17 cellular contexts compared by ENCODE assay signal in genomic region chr12:32116897-32117296, GRCh38. TPM values are rescaled to one million over a fixed set of nuclear protein-coding genes. Genes with fewer than 3 reads are reported as not detected.
A peak's percentile ranks its signal among the peaks of the same experiment; 100 is the strongest.
DNase-seq lines count a peak whose midpoint lies in the region; ATAC-seq and TF ChIP-seq lines count a peak whose summit lies in the region.
"Had no signal": no experiment of that assay in that cellular context is flagged by ENCODE, and none has a peak within 500 bp of the region (broad histone marks: within the 10 kb centered on the region; RNA-seq: fewer than 3 reads in every experiment).

No MANE protein-coding gene starts in this region.

- intact Hi-C loops in Right ventricle myocardium inferior (cut with DNase I) = no loop called here

- CTCF ChIA-PET in RWPE1 (lab: Yijun Ruan, JAX) = no interaction called here

- no peaks in the 10 kb centered on the region for H3K36me3 ChIP-seq in GM23338 (ENCODE audit: insufficient read depth)
- H3K36me3 ChIP-seq: cardiac muscle cell, left ventricle myocardium inferior had no signal

- H3K79me2 ChIP-seq in GM23338 (replicated peaks; ENCODE audit: insufficient read depth) = peaks cover 93% of the 10 kb centered on the region

- H3F3A ChIP-seq in GM23338 (replicated peaks; ENCODE audit: low read depth) = peaks cover 7% of the 10 kb centered on the region

- H3K4me1 ChIP-seq in GM23338 (ENCODE audit: insufficient read depth) = peaks cover 61% of the 10 kb centered on the region
- H3K4me1 ChIP-seq: testis had no signal

- H4K20me1 ChIP-seq in GM23338 (replicated peaks; ENCODE audit: insufficient read depth) = no peaks in the 10 kb centered on the region; the same call in none of the 2 replicates

- no peak overlapping the region for H3K4me2 ChIP-seq in GM23338

- H3K4me1 Mint-ChIP-seq in GM23338 (peaks cover 48% of the 10 kb centered on the region), osteocyte (ENCODE audit: unreplicated experiment) (peaks cover 39% of the 10 kb centered on the region)

- H3K27me3 Mint-ChIP-seq in GM23338 (ENCODE audit: insufficient read depth, low read depth, poor library complexity) (peaks cover 7% of the 10 kb centered on the region), osteocyte (ENCODE audit: unreplicated experiment) (no peaks in the 10 kb centered on the region)
- H3K27me3 Mint-ChIP-seq: activated B cell treated with CpG ODN at 0.5 μM for 24 hours had no signal

- H3K27ac ChIP-seq in GM23338 (ENCODE audit: low read depth) (peak overlapping the region; percentile 36; the same call in 1 of the 2 replicates), RWPE1 (no peak overlapping the region; the same call in 1 of the 2 replicates), epithelial cell of prostate (peak overlapping the region; percentile 67)
- H3K27ac ChIP-seq: cardiac muscle cell, testis had no signal

- H3K27me3 ChIP-seq in GM23338 (ENCODE audit: insufficient read depth) = no peaks in the 10 kb centered on the region
- H3K27me3 ChIP-seq: cardiac muscle cell, testis had no signal

- H3K4me3 Mint-ChIP-seq in GM23338 = no peak overlapping the region
- no peak overlapping the region for H3K4me3 Mint-ChIP-seq in osteocyte (ENCODE audit: unreplicated experiment)
- H3K4me3 Mint-ChIP-seq: activated B cell treated with CpG ODN at 0.5 μM for 24 hours, CD14-positive monocyte, nephron had no signal

- peaks cover 21% of the 10 kb centered on the region; the same call in 2 of the 3 replicates for H3K36me3 Mint-ChIP-seq in GM23338 (ENCODE audit: low read depth)
- H3K36me3 Mint-ChIP-seq in osteocyte (ENCODE audit: unreplicated experiment) = peaks cover 12% of the 10 kb centered on the region

- H3K9me2 ChIP-seq in GM23338 (ENCODE audit: insufficient read depth) = no peaks in the 10 kb centered on the region

- H3K9me3 Mint-ChIP-seq in GM23338 (no peaks in the 10 kb centered on the region), osteocyte (ENCODE audit: unreplicated experiment) (no peaks in the 10 kb centered on the region)
- H3K9me3 Mint-ChIP-seq: activated B cell treated with CpG ODN at 0.5 μM for 24 hours, CD14-positive monocyte, nephron had no signal

- no peak overlapping the region for H2AFZ ChIP-seq in GM23338

- ATAC-seq in GM23338 (no peak), GM21528 (IDR thresholded peaks at IDR 0.05; ENCODE audit: low FRiP score, unreplicated experiment) (no peak), Right ventricle myocardium inferior (no peak), HG03108 (IDR thresholded peaks at IDR 0.05; ENCODE audit: unreplicated experiment) (no peak)

- H3K27ac Mint-ChIP-seq in GM23338 (peak overlapping the region; percentile 53; the same call in 1 of the 2 replicates), osteocyte (ENCODE audit: unreplicated experiment) (peak overlapping the region; percentile 97)
- H3K27ac Mint-ChIP-seq: activated B cell treated with CpG ODN at 0.5 μM for 24 hours had no signal

- POLR2A ChIA-PET in RWPE1 (lab: Yijun Ruan, JAX; ENCODE audit: low non-redundant PET) = no interaction called here

- DNase-seq in GM23338 (ENCODE audit: low spot score) (no peak), RWPE1 (ENCODE audit: low spot score) (peak; percentile 41), epithelial cell of prostate (ENCODE audit: low read depth, low spot score) (peak; percentile 12), osteocyte (ENCODE audit: extremely low spot score, unreplicated experiment) (no peak), T-helper 1 cell (no peak), Right ventricle myocardium inferior (ENCODE audit: missing footprints) (no peak)
- DNase-seq: activated B cell treated with CpG ODN at 0.5 μM for 24 hours; activated naive CD4-positive, alpha-beta T cell; DND-41; left ventricle myocardium inferior; testis had no signal

- H3K4me3 ChIP-seq in GM23338 = no peak overlapping the region
- H3K4me3 ChIP-seq: cardiac muscle cell, GM12878, left ventricle myocardium inferior, testis had no signal

- no peak for TF ChIP-seq CTCF in GM23338 (conservative IDR thresholded peaks at IDR 0.05; ENCODE audit: low read depth in 2 of 2)
- no peak for TF ChIP-seq CTCF in RWPE1 (conservative IDR thresholded peaks at IDR 0.05; ENCODE audit: low read depth)
- no peak for TF ChIP-seq CTCF in osteocyte (IDR thresholded peaks at IDR 0.05)

TF ChIP-seq in GM23338, 12 proteins besides CTCF, POLR2A, EP300 and RAD21 (continues in another document):
- TF ChIP-seq POLR2AphosphoS5 (IDR thresholded peaks at IDR 0.05; ENCODE audit: low read depth) = no peak
- no peak for TF ChIP-seq ZNF331 (CRISPR knock-in tag; IDR thresholded peaks at IDR 0.05; ENCODE audit: low read depth)
- no peak for TF ChIP-seq EZH2phosphoT487 (IDR thresholded peaks at IDR 0.05; ENCODE audit: unreplicated experiment)
- no peak for TF ChIP-seq JUNB (IDR thresholded peaks at IDR 0.05; ENCODE audit: unreplicated experiment)
- TF ChIP-seq NANOG (IDR thresholded peaks at IDR 0.05; ENCODE audit: borderline replicate concordance) = no peak
- TF ChIP-seq ETS1 (IDR thresholded peaks at IDR 0.05) = no peak
- TF ChIP-seq EZH2 (IDR thresholded peaks at IDR 0.05; ENCODE audit: low read depth, unreplicated experiment) = no peak
- TF ChIP-seq ZNF114 (CRISPR knock-in tag; IDR thresholded peaks at IDR 0.05) = no peak
- TF ChIP-seq ZNF462 (CRISPR knock-in tag; IDR thresholded peaks at IDR 0.05) = no peak

RNA-seq across cellular contexts. Expression of gene BICD1, which starts 10.2 kb away (rescaled TPM):
- total RNA-seq in GM23338 (2014; rRNA removed; shearing (Covaris generic)) = 76.4 and 83.6 TPM in 2 replicates
- polyA plus RNA-seq in GM23338 (2016; fragmentation: Nextera tagmentation; extraction: Ambion mirVana) = 46.3 and 59.3 TPM in 2 replicates
- total RNA-seq in osteocyte = 42.7 and 47.6 TPM in 2 replicates
- total RNA-seq in Right ventricle myocardium inferior = 4.2 TPM

Comparison
In these comparisons a context has a peak if more than half of its experiments do, and no peak if none do; other contexts are left out.
1. DNase-seq: peak in RWPE1 (single experiment) and epithelial cell of prostate (single experiment); none in GM23338 (single experiment), osteocyte (single experiment), T-helper 1 cell (0 of 5) and Right ventricle myocardium inferior (single experiment).